1 cellular context compared by ENCODE assay signal in the genomic region with DNA sequence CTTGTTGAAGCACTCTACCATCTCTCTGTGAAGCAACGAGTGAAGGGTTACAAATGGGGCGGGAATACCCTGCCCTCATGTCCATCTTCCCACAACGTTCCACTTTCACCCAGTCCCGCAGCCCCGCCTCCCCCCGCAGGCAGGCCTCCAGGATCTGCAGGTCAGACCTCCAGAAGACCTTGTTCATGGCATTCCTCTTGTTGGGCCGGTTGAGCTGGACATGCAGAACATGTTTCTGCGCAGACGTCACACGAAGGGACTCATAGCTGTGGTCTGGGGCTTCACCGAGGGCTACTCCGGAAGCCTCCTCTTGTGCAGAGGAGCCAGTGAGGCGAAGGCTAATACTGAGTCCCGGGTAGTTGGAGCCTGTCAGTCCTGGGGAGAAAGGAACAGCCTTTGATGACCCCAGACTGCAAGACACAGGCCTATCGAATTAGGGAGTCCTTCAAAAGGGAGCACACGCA.
TF ChIP-seq lines count a peak whose summit lies in the region.

No MANE protein-coding gene starts in this region.

TF ChIP-seq in HepG2, 621 proteins besides CTCF, POLR2A, EP300 and RAD21 (continued from another document and continues in another):
- TF ChIP-seq, protein P1, sequence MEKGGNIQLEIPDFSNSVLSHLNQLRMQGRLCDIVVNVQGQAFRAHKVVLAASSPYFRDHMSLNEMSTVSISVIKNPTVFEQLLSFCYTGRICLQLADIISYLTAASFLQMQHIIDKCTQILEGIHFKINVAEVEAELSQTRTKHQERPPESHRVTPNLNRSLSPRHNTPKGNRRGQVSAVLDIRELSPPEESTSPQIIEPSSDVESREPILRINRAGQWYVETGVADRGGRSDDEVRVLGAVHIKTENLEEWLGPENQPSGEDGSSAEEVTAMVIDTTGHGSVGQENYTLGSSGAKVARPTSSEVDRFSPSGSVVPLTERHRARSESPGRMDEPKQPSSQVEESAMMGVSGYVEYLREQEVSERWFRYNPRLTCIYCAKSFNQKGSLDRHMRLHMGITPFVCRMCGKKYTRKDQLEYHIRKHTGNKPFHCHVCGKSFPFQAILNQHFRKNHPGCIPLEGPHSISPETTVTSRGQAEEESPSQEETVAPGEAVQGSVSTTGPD (CRISPR knock-in tag; IDR thresholded peaks at IDR 0.05): no peak
- no peak; the same call in 1 of the 2 replicates for TF ChIP-seq CEBPB (IDR thresholded peaks at IDR 0.05; ENCODE audit: borderline replicate concordance, low read depth, low read length)
- TF ChIP-seq MYNN (CRISPR knock-in tag; IDR thresholded peaks at IDR 0.05; ENCODE audit: low read depth): no peak; the same call in 1 of the 2 replicates
- no peak for TF ChIP-seq ZNF263 (CRISPR knock-in tag; IDR thresholded peaks at IDR 0.05)
- TF ChIP-seq, protein P2, sequence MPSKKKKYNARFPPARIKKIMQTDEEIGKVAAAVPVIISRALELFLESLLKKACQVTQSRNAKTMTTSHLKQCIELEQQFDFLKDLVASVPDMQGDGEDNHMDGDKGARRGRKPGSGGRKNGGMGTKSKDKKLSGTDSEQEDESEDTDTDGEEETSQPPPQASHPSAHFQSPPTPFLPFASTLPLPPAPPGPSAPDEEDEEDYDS (CRISPR knock-in tag; IDR thresholded peaks at IDR 0.05): peak; percentile 43; the same call in 1 of the 2 replicates
- TF ChIP-seq, protein P3, sequence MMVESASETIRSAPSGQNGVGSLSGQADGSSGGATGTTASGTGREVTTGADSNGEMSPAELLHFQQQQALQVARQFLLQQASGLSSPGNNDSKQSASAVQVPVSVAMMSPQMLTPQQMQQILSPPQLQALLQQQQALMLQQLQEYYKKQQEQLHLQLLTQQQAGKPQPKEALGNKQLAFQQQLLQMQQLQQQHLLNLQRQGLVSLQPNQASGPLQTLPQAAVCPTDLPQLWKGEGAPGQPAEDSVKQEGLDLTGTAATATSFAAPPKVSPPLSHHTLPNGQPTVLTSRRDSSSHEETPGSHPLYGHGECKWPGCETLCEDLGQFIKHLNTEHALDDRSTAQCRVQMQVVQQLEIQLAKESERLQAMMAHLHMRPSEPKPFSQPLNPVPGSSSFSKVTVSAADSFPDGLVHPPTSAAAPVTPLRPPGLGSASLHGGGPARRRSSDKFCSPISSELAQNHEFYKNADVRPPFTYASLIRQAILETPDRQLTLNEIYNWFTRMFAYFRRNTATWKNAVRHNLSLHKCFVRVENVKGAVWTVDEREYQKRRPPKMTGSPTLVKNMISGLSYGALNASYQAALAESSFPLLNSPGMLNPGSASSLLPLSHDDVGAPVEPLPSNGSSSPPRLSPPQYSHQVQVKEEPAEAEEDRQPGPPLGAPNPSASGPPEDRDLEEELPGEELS (CRISPR knock-in tag; IDR thresholded peaks at IDR 0.05): peak; percentile 11; the same call in 1 of the 2 replicates
- TF ChIP-seq, protein P4, sequence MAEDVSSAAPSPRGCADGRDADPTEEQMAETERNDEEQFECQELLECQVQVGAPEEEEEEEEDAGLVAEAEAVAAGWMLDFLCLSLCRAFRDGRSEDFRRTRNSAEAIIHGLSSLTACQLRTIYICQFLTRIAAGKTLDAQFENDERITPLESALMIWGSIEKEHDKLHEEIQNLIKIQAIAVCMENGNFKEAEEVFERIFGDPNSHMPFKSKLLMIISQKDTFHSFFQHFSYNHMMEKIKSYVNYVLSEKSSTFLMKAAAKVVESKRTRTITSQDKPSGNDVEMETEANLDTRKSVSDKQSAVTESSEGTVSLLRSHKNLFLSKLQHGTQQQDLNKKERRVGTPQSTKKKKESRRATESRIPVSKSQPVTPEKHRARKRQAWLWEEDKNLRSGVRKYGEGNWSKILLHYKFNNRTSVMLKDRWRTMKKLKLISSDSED (CRISPR knock-in tag; IDR thresholded peaks at IDR 0.05): no peak
- TF ChIP-seq, protein P5, sequence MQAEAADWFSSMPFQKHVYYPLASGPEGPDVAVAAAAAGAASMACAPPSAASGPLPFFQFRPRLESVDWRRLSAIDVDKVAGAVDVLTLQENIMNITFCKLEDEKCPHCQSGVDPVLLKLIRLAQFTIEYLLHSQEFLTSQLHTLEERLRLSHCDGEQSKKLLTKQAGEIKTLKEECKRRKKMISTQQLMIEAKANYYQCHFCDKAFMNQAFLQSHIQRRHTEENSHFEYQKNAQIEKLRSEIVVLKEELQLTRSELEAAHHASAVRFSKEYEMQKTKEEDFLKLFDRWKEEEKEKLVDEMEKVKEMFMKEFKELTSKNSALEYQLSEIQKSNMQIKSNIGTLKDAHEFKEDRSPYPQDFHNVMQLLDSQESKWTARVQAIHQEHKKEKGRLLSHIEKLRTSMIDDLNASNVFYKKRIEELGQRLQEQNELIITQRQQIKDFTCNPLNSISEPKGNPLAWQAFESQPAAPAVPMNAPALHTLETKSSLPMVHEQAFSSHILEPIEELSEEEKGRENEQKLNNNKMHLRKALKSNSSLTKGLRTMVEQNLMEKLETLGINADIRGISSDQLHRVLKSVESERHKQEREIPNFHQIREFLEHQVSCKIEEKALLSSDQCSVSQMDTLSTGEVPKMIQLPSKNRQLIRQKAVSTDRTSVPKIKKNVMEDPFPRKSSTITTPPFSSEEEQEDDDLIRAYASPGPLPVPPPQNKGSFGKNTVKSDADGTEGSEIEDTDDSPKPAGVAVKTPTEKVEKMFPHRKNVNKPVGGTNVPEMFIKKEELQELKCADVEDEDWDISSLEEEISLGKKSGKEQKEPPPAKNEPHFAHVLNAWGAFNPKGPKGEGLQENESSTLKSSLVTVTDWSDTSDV (CRISPR knock-in tag; IDR thresholded peaks at IDR 0.05): 0 out of 2 replicates have a peak, but pooled peaks have one; percentile 37
- TF ChIP-seq, protein P6, sequence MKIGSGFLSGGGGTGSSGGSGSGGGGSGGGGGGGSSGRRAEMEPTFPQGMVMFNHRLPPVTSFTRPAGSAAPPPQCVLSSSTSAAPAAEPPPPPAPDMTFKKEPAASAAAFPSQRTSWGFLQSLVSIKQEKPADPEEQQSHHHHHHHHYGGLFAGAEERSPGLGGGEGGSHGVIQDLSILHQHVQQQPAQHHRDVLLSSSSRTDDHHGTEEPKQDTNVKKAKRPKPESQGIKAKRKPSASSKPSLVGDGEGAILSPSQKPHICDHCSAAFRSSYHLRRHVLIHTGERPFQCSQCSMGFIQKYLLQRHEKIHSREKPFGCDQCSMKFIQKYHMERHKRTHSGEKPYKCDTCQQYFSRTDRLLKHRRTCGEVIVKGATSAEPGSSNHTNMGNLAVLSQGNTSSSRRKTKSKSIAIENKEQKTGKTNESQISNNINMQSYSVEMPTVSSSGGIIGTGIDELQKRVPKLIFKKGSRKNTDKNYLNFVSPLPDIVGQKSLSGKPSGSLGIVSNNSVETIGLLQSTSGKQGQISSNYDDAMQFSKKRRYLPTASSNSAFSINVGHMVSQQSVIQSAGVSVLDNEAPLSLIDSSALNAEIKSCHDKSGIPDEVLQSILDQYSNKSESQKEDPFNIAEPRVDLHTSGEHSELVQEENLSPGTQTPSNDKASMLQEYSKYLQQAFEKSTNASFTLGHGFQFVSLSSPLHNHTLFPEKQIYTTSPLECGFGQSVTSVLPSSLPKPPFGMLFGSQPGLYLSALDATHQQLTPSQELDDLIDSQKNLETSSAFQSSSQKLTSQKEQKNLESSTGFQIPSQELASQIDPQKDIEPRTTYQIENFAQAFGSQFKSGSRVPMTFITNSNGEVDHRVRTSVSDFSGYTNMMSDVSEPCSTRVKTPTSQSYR (CRISPR knock-in tag; IDR thresholded peaks at IDR 0.05; ENCODE audit: borderline replicate concordance): 0 out of 2 replicates have a peak, but pooled peaks have one; percentile 9
- peak; percentile 70; the same call in 1 of the 2 replicates for TF ChIP-seq ZNF224 (CRISPR knock-in tag; IDR thresholded peaks at IDR 0.05)
- no peak for TF ChIP-seq WIZ (CRISPR knock-in tag; IDR thresholded peaks at IDR 0.05)
- no peak for TF ChIP-seq ZNF446 (CRISPR knock-in tag; IDR thresholded peaks at IDR 0.05)
- TF ChIP-seq, protein P7, sequence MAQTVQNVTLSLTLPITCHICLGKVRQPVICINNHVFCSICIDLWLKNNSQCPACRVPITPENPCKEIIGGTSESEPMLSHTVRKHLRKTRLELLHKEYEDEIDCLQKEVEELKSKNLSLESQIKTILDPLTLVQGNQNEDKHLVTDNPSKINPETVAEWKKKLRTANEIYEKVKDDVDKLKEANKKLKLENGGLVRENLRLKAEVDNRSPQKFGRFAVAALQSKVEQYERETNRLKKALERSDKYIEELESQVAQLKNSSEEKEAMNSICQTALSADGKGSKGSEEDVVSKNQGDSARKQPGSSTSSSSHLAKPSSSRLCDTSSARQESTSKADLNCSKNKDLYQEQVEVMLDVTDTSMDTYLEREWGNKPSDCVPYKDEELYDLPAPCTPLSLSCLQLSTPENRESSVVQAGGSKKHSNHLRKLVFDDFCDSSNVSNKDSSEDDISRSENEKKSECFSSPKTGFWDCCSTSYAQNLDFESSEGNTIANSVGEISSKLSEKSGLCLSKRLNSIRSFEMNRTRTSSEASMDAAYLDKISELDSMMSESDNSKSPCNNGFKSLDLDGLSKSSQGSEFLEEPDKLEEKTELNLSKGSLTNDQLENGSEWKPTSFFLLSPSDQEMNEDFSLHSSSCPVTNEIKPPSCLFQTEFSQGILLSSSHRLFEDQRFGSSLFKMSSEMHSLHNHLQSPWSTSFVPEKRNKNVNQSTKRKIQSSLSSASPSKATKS (CRISPR knock-in tag; IDR thresholded peaks at IDR 0.05): no peak
- no peak for TF ChIP-seq LCORL (IDR thresholded peaks at IDR 0.05)
- no peak; the same call in 1 of the 2 replicates for TF ChIP-seq LCORL (CRISPR knock-in tag; IDR thresholded peaks at IDR 0.05)
- 0 out of 2 replicates have a peak, but pooled peaks have one; percentile 17 for TF ChIP-seq ZNF264 (CRISPR knock-in tag; IDR thresholded peaks at IDR 0.05)
- TF ChIP-seq, protein P8, sequence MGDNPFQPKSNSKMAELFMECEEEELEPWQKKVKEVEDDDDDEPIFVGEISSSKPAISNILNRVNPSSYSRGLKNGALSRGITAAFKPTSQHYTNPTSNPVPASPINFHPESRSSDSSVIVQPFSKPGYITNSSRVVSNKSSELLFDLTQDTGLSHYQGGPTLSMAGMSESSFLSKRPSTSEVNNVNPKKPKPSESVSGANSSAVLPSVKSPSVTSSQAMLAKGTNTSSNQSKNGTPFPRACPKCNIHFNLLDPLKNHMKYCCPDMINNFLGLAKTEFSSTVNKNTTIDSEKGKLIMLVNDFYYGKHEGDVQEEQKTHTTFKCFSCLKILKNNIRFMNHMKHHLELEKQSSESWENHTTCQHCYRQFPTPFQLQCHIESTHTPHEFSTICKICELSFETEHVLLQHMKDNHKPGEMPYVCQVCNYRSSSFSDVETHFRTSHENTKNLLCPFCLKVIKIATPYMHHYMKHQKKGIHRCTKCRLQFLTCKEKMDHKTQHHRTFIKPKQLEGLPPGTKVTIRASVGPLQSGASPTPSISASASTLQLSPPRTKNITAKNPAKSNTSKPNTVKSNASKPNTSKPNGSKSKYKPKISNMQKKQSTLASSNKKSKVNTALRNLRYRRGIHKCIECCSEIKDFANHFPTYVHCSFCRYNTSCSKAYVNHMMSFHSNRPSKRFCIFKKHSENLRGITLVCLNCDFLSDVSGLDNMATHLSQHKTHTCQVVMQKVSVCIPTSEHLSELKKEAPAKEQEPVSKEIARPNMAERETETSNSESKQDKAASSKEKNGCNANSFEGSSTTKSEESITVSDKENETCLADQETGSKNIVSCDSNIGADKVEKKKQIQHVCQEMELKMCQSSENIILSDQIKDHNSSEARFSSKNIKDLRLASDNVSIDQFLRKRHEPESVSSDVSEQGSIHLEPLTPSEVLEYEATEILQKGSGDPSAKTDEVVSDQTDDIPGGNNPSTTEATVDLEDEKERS (CRISPR knock-in tag; IDR thresholded peaks at IDR 0.05): peak; percentile 75; the same call in 1 of the 2 replicates
- peak; percentile 65; the same call in 1 of the 2 replicates for TF ChIP-seq ISX (CRISPR knock-in tag; conservative IDR thresholded peaks at IDR 0.05)
- TF ChIP-seq FOSL2 (CRISPR knock-in tag; IDR thresholded peaks at IDR 0.05): no peak; the same call in 1 of the 2 replicates
- peak; percentile 75; the same call in 1 of the 2 replicates for TF ChIP-seq ZFP82 (CRISPR knock-in tag; IDR thresholded peaks at IDR 0.05; ENCODE audit: borderline replicate concordance)
- TF ChIP-seq, protein P9, sequence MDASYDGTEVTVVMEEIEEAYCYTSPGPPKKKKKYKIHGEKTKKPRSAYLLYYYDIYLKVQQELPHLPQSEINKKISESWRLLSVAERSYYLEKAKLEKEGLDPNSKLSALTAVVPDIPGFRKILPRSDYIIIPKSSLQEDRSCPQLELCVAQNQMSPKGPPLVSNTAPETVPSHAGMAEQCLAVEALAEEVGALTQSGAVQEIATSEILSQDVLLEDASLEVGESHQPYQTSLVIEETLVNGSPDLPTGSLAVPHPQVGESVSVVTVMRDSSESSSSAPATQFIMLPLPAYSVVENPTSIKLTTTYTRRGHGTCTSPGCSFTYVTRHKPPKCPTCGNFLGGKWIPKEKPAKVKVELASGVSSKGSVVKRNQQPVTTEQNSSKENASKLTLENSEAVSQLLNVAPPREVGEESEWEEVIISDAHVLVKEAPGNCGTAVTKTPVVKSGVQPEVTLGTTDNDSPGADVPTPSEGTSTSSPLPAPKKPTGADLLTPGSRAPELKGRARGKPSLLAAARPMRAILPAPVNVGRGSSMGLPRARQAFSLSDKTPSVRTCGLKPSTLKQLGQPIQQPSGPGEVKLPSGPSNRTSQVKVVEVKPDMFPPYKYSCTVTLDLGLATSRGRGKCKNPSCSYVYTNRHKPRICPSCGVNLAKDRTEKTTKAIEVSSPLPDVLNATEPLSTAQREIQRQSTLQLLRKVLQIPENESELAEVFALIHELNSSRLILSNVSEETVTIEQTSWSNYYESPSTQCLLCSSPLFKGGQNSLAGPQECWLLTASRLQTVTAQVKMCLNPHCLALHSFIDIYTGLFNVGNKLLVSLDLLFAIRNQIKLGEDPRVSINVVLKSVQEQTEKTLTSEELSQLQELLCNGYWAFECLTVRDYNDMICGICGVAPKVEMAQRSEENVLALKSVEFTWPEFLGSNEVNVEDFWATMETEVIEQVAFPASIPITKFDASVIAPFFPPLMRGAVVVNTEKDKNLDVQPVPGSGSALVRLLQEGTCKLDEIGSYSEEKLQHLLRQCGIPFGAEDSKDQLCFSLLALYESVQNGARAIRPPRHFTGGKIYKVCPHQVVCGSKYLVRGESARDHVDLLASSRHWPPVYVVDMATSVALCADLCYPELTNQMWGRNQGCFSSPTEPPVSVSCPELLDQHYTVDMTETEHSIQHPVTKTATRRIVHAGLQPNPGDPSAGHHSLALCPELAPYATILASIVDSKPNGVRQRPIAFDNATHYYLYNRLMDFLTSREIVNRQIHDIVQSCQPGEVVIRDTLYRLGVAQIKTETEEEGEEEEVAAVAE (CRISPR knock-in tag; IDR thresholded peaks at IDR 0.05; ENCODE audit: borderline replicate concordance): no peak
- no peak for TF ChIP-seq HNRNPUL1 (IDR thresholded peaks at IDR 0.05; ENCODE audit: low read depth, low read length)
- 0 out of 2 replicates have a peak, but pooled peaks have one; percentile 44 for TF ChIP-seq ZNF232 (CRISPR knock-in tag; IDR thresholded peaks at IDR 0.05; ENCODE audit: borderline replicate concordance)
- no peak for TF ChIP-seq ZBTB20 (CRISPR knock-in tag; IDR thresholded peaks at IDR 0.05; ENCODE audit: borderline replicate concordance, low read depth)
- TF ChIP-seq, protein P10, sequence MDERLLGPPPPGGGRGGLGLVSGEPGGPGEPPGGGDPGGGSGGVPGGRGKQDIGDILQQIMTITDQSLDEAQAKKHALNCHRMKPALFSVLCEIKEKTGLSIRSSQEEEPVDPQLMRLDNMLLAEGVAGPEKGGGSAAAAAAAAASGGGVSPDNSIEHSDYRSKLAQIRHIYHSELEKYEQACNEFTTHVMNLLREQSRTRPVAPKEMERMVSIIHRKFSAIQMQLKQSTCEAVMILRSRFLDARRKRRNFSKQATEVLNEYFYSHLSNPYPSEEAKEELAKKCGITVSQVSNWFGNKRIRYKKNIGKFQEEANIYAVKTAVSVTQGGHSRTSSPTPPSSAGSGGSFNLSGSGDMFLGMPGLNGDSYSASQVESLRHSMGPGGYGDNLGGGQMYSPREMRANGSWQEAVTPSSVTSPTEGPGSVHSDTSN (CRISPR knock-in tag; IDR thresholded peaks at IDR 0.05): peak; percentile 52
